ENCODE assay signal across 22 cellular contexts in genomic region chr5:61366841-61367240, GRCh38.
"Had no signal": no experiment of that assay in that cellular context is flagged by ENCODE, and none has a peak within 500 bp of the region (broad histone marks: within the 10 kb centered on the region; RNA-seq: fewer than 3 reads in every experiment).

No MANE protein-coding gene starts in this region.

- H3K9me3 Mint-ChIP-seq: activated naive CD4-positive, alpha-beta T cell treated with anti-CD3 and anti-CD28 coated beads, Interleukin-2, amount 50 U/mL, for 72 hours; activated T-cell treated with anti-CD3 and anti-CD28 coated beads, Interleukin-2, amount 50 U/mL, for 24 hours; activated T-helper 17 cell treated with anti-CD3 and anti-CD28 coated beads, Interleukin-2, amount 50 U/mL, for 72 hours; brain; neural crest cell; stimulated activated naive CD8-positive, alpha-beta T cell treated with anti-CD3 and anti-CD28 coated beads, Interleukin-15, amount 100 ng/mL, for 72 hours had no signal

- ATAC-seq: activated CD4-positive, alpha-beta T cell treated with anti-CD3 and anti-CD28 coated beads for 36 hours; activated naive CD4-positive, alpha-beta T cell treated with anti-CD3 and anti-CD28 coated beads, Interleukin-2, amount 50 U/mL, for 72 hours; activated T-helper 17 cell treated with anti-CD3 and anti-CD28 coated beads, Interleukin-2, amount 50 U/mL, for 72 hours; foreskin keratinocyte; left lobe of liver; mucosa of descending colon; right lobe of liver; stimulated activated naive CD8-positive, alpha-beta T cell treated with anti-CD3 and anti-CD28 coated beads, Interleukin-15, amount 100 ng/mL, for 72 hours had no signal

- H3K27me3 Mint-ChIP-seq: activated CD4-positive, alpha-beta T cell treated with anti-CD3 and anti-CD28 coated beads for 36 hours; activated T-cell treated with anti-CD3 and anti-CD28 coated beads, Interleukin-2, amount 50 U/mL, for 24 hours; activated T-helper 17 cell treated with anti-CD3 and anti-CD28 coated beads, Interleukin-2, amount 50 U/mL, for 72 hours; brain; stimulated activated naive CD8-positive, alpha-beta T cell treated with anti-CD3 and anti-CD28 coated beads, Interleukin-15, amount 100 ng/mL, for 72 hours had no signal

- DNase-seq: activated CD4-positive, alpha-beta T cell treated with anti-CD3 and anti-CD28 coated beads for 36 hours; activated CD4-positive, alpha-beta T cell treated with anti-CD3 and anti-CD28 coated beads, Interleukin-2, amount 50 U/mL, for 4 hours; activated CD8-positive, alpha-beta memory T cell treated with anti-CD3 and anti-CD28 coated beads for 24 hours; activated CD8-positive, alpha-beta memory T cell treated with anti-CD3 and anti-CD28 coated beads, Interleukin-2, amount 50 U/mL, for 4 hours; activated T-cell treated with anti-CD3 and anti-CD28 coated beads, Interleukin-2, amount 50 U/mL, for 24 hours; aorta; effector memory CD4-positive, alpha-beta T cell; foreskin keratinocyte; kidney; lower lobe of right lung; mesendoderm; mucosa of descending colon; occipital lobe; right lobe of liver; stimulated activated CD4-positive, alpha-beta T cell treated with anti-CD3 and anti-CD28 coated beads, Interleukin-1b, Interleukin-23, amount 100 ng/mL, for 48 hours; stimulated activated naive CD8-positive, alpha-beta T cell treated with anti-CD3 and anti-CD28 coated beads, Interleukin-15, amount 100 ng/mL, for 72 hours; tibial artery had no signal

- H3K4me3 Mint-ChIP-seq: activated CD4-positive, alpha-beta T cell treated with anti-CD3 and anti-CD28 coated beads for 36 hours; activated T-cell treated with anti-CD3 and anti-CD28 coated beads, Interleukin-2, amount 50 U/mL, for 24 hours; activated T-helper 17 cell treated with anti-CD3 and anti-CD28 coated beads, Interleukin-2, amount 50 U/mL, for 72 hours; brain; neural crest cell; stimulated activated naive CD8-positive, alpha-beta T cell treated with anti-CD3 and anti-CD28 coated beads, Interleukin-15, amount 100 ng/mL, for 72 hours had no signal

- H3K27ac Mint-ChIP-seq: activated CD4-positive, alpha-beta T cell treated with anti-CD3 and anti-CD28 coated beads for 36 hours; activated T-cell treated with anti-CD3 and anti-CD28 coated beads, Interleukin-2, amount 50 U/mL, for 24 hours; activated T-helper 17 cell treated with anti-CD3 and anti-CD28 coated beads, Interleukin-2, amount 50 U/mL, for 72 hours; stimulated activated naive CD8-positive, alpha-beta T cell treated with anti-CD3 and anti-CD28 coated beads, Interleukin-15, amount 100 ng/mL, for 72 hours had no signal

- H3K4me1 Mint-ChIP-seq: activated CD4-positive, alpha-beta T cell treated with anti-CD3 and anti-CD28 coated beads for 36 hours had no signal
